8 cellular contexts compared by ENCODE assay signal in genomic region chr11:75667831-75668507, GRCh38. TPM values are rescaled to one million over a fixed set of nuclear protein-coding genes. Genes with fewer than 3 reads are reported as not detected.
DNase-seq lines count a peak whose midpoint lies in the region; ATAC-seq and TF ChIP-seq lines count a peak whose summit lies in the region.

No MANE protein-coding gene starts in this region.

- TF ChIP-seq CTCF in VCaP (conservative IDR thresholded peaks at IDR 0.05) (no peak), tibial artery (IDR thresholded peaks at IDR 0.05) (no peak)

- H3K9me3 ChIP-seq in esophagus (ENCODE audit: control insufficient read depth in 2 of 2, insufficient read depth in 1 of 2, low read depth in 1 of 2, low read length in 1 of 2) (no peaks in the 10 kb centered on the region), tibial artery (no peaks in the 10 kb centered on the region)

- H3K36me3 ChIP-seq in esophagus (ENCODE audit: control insufficient read depth in 2 of 2, insufficient read depth in 2 of 2, low read length in 1 of 2) (no peaks in the 10 kb centered on the region), tibial artery (no peaks in the 10 kb centered on the region)

- H3K4me1 ChIP-seq in esophagus (ENCODE audit: control insufficient read depth in 2 of 2, insufficient read depth in 2 of 2, low read length in 1 of 2) (peaks cover 0 to 16% of the 10 kb centered on the region in 2 donors), tibial artery (peaks cover 0 to 19% (median 15%) of the 10 kb centered on the region in 4 donors)

- intact Hi-C loops in tibial artery (cut with DNase I; ENCODE audit: low total_unique reads) = loop anchor here (10.0 kb wide), 1 partner anchor 123 kb away; no protein-coding TSS in a partner anchor

- WGBS in esophagus, 2 donors = 1% methylated on average over 62 to 77 of the region's 77 CpGs

- ATAC-seq in HG03432 (IDR thresholded peaks at IDR 0.05; ENCODE audit: unreplicated experiment) = no peak

- H3K27ac ChIP-seq in VCaP (peak overlapping the region; percentile 64), esophagus (ENCODE audit: low read depth in 2 of 2, low read length in 1 of 2) (peak overlapping the region in 1 of 2 donors; percentile 27), tibial artery (peak overlapping the region; percentile 60 to 62)

- DNase-seq in DMS79 (lab: John Stamatoyannopoulos, UW) = peak; percentile 74
- peak; percentile 31 for DNase-seq in HuH-7 (ENCODE audit: low spot score)
- DNase-seq in midbrain (lab: John Stamatoyannopoulos, UW) = peak; percentile 77
- DNase-seq in tibial artery = no peak
- DNase-seq in activated CD4-positive, CD25-positive, alpha-beta regulatory T cell treated with anti-CD3 and anti-CD28 coated beads, Interleukin-2, amount 50 U/mL, for 72 hours = no peak

- H3K27me3 ChIP-seq in esophagus (ENCODE audit: control insufficient read depth in 1 of 2, insufficient read depth in 2 of 2, low read length in 2 of 2) (peaks cover 2 to 14% of the 10 kb centered on the region in 2 donors), tibial artery (no peaks in the 10 kb centered on the region)

- H3K4me3 ChIP-seq in esophagus (ENCODE audit: low read depth in 1 of 2, low read length in 2 of 2) = peak overlapping the region; percentile 36 to 37
- peak overlapping the region; percentile 59 to 68 for H3K4me3 ChIP-seq in tibial artery

RNA-seq across cellular contexts. Expression of gene MAP6, which starts 0.9 kb away (rescaled TPM):
- polyA plus RNA-seq in esophagus = 1 to 10 TPM in 1 of 2 donors, under 1 TPM in 1; 0.71 to 1.6 TPM

RNA-seq across cellular contexts. Expression of gene MOGAT2, which starts 49.7 kb away (rescaled TPM):
- polyA plus RNA-seq in esophagus = under 1 TPM in 1 of 2 donors, not detected in 1; 0.02 TPM

Comparison
In these comparisons a context has a peak if more than half of its experiments do, and no peak if none do; other contexts are left out.
1. DNase-seq: peak in DMS79 (single experiment), HuH-7 (single experiment) and midbrain (single experiment); none in tibial artery (0 of 2) and activated CD4-positive, CD25-positive, alpha-beta regulatory T cell treated with anti-CD3 and anti-CD28 coated beads, Interleukin-2, amount 50 U/mL, for 72 hours (single experiment).